8 cellular contexts compared by ENCODE assay signal in the genomic region with DNA sequence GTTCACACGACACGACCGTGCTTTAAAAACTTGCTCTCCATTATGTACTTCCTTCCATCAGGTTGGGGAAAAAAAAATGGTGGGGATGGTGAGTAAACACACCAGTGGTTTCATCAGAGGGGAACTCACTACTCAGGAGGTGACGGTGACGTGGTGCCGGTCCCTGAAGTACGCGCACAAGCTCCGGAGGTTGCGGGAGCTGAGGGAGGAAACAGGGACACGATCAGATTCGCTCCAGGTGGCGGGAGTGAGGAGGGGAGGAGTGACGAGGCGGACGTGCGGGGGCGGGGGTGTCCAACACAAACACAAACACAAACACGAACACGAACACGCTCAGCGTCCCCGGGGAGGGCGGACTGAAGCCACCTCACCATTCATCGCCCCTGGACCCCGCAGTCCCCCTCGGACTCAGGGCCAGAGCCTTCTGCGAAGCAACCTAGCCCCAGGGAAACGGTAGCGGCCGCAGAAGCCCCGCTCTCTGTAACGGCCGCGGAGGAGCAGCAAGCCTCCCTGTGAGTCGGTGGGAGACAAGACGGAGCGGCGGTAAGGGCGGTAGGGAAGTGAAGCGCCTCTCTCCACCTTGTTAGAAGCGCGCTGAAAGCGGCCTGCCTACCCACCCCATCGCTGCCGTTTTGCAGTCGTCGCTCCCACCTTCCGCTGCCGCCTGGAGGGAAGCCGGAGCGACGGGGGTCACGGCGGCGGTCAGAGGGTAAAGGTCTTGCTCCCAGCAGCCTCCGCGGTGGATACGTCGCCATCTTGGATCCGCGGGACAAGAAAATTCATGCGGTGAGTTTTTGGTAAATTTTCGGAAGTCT. TPM values are rescaled to one million over a fixed set of nuclear protein-coding genes. Genes with fewer than 3 reads are reported as not detected.
DNase-seq lines count a peak whose midpoint lies in the region; ATAC-seq and TF ChIP-seq lines count a peak whose summit lies in the region.

A gene with protein sequence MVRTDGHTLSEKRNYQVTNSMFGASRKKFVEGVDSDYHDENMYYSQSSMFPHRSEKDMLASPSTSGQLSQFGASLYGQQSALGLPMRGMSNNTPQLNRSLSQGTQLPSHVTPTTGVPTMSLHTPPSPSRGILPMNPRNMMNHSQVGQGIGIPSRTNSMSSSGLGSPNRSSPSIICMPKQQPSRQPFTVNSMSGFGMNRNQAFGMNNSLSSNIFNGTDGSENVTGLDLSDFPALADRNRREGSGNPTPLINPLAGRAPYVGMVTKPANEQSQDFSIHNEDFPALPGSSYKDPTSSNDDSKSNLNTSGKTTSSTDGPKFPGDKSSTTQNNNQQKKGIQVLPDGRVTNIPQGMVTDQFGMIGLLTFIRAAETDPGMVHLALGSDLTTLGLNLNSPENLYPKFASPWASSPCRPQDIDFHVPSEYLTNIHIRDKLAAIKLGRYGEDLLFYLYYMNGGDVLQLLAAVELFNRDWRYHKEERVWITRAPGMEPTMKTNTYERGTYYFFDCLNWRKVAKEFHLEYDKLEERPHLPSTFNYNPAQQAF (plus strand): TSS at position 739 of the 815 bp plus-strand sequence. CDS start 34,794 bp downstream, outside the sequence.

- H3K36me3 ChIP-seq in psoas muscle (ENCODE audit: insufficient read depth in 1 of 2, low read depth in 1 of 2) (peaks cover 0 to 34% of the 10 kb centered on the region in 2 donors), urinary bladder (ENCODE audit: insufficient read depth) (peaks cover 4% of the 10 kb centered on the region)

- DNase-seq in NCI-H1694 treated with DMSO at 0.1 percent for 48 hours (lab: John Stamatoyannopoulos, UW): peak; percentile 84
- peak; percentile 78 to 83 (median 82) for DNase-seq in T-helper 17 cell
- peak; percentile 18 to 92 (median 76) for DNase-seq in amygdala (lab: John Stamatoyannopoulos, UW)
- DNase-seq in left ventricle myocardium superior: peak; percentile 93
- DNase-seq in psoas muscle: peak; percentile 91 to 95

- no peaks in the 10 kb centered on the region for H3K27me3 ChIP-seq in psoas muscle (ENCODE audit: insufficient read depth in 3 of 3, low read length in 2 of 3)

- intact Hi-C loops in left ventricle myocardium superior (cut with micrococcal nuclease): no loop called here
- intact Hi-C loops in psoas muscle (cut with DNase I): loop anchor here in 1 of 2 donors (5.0 kb wide), 2 partner anchors 124 to 341 kb away; a partner anchor contains a TSS

- H3K4me1 Mint-ChIP-seq in T-helper 17 cell: peaks cover 41% of the 10 kb centered on the region

- H3K36me3 Mint-ChIP-seq in T-helper 17 cell (ENCODE audit: low read depth): peaks cover 13% of the 10 kb centered on the region

- H3K4me3 ChIP-seq in psoas muscle: peak within 1 kb of the TSS; percentile 92
- peak within 1 kb of the TSS; percentile 95 for H3K4me3 ChIP-seq in urinary bladder (ENCODE audit: low read depth, low read length)

- peak within 1 kb of the TSS; percentile 100 for H3K27ac Mint-ChIP-seq in T-helper 17 cell

- no peaks in the 10 kb centered on the region for H3K27me3 Mint-ChIP-seq in T-helper 17 cell

- TF ChIP-seq CTCF in psoas muscle (IDR thresholded peaks at IDR 0.05): no peak

- H3K4me1 ChIP-seq in psoas muscle (peaks cover 46% of the 10 kb centered on the region), urinary bladder (ENCODE audit: insufficient read depth) (peaks cover 1% of the 10 kb centered on the region)

- H3K27ac ChIP-seq in psoas muscle (peak within 1 kb of the TSS; percentile 98), urinary bladder (ENCODE audit: low read depth) (peak within 1 kb of the TSS; percentile 99)

- ATAC-seq in GM18498 (IDR thresholded peaks at IDR 0.05; ENCODE audit: unreplicated experiment) (peak; percentile 79), HG02884 (IDR thresholded peaks at IDR 0.05; ENCODE audit: unreplicated experiment) (peak; percentile 57), T-helper 17 cell (peak; percentile 82), left ventricle myocardium superior (peak; percentile 99), psoas muscle (peak; percentile 96 to 97 (median 97))

- H3K9me3 ChIP-seq in T-helper 17 cell (ENCODE audit: control insufficient read depth, low read length, poor library complexity, severe bottlenecking): no peaks in the 10 kb centered on the region
- H3K9me3 ChIP-seq in psoas muscle: no peaks in the 10 kb centered on the region

- 0% methylated on average over 58 to 64 of the region's 64 CpGs for WGBS in psoas muscle, 3 donors
- under 1% methylated on average over 64 of the region's 64 CpGs for WGBS in urinary bladder

- peak within 1 kb of the TSS; percentile 98 for H3K4me3 Mint-ChIP-seq in T-helper 17 cell

RNA-seq across cellular contexts. Expression of the gene that starts here (rescaled TPM):
- 100 to 1,000 TPM; 114 to 120 TPM for total RNA-seq in T-helper 17 cell
- total RNA-seq in left ventricle myocardium superior: 36.9 TPM
- total RNA-seq in psoas muscle: 10 to 100 TPM; 28.5 to 46.3 (median 38.1) TPM
- 10 to 100 TPM; 28.9 to 43.0 (median 32.9) TPM for polyA plus RNA-seq in psoas muscle
- 296 TPM for total RNA-seq in urinary bladder
- 42.5 TPM for polyA plus RNA-seq in urinary bladder

Comparison
In these comparisons a context has a peak if more than half of its experiments do, and no peak if none do; other contexts are left out.
1. Peak in every context shown above with its lines: DNase-seq, ATAC-seq, H3K4me3 ChIP-seq and H3K27ac ChIP-seq.